19 cellular contexts compared by ENCODE assay signal in the genomic region with DNA sequence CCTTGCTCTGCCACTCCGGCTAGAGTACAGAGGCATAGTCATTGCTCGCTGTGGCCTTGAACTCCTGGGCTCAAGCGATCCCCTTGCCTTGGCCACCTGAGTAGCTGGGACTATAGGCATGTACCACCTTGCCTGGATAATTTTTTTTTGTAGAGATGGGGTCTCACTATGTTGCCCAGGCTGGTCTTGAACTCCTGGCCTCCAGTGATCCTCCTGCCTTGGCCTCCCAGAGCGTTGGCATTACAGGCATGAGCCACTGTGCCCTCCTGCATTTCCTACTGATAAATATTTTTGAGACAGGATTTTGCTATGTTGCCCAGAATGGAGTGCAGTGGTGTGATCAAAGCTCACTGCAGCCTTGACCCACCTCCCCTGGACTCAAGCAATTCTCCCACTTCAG. TPM values are rescaled to one million over a fixed set of nuclear protein-coding genes. Genes with fewer than 3 reads are reported as not detected.
A peak's percentile ranks its signal among the peaks of the same experiment; 100 is the strongest.
DNase-seq lines count a peak whose midpoint lies in the region; ATAC-seq and TF ChIP-seq lines count a peak whose summit lies in the region.
"Had no signal": no experiment of that assay in that cellular context is flagged by ENCODE, and none has a peak within 500 bp of the region (broad histone marks: within the 10 kb centered on the region; RNA-seq: fewer than 3 reads in every experiment).

No MANE protein-coding gene starts in this region.

- no peak for TF ChIP-seq POLR2A in stomach (IDR thresholded peaks at IDR 0.05)
- TF ChIP-seq POLR2A in esophagus muscularis mucosa (IDR thresholded peaks at IDR 0.05; ENCODE audit: low read depth), result no peak

- ATAC-seq in left lung, result no peak

- H3K4me3 ChIP-seq in CD8-positive, alpha-beta memory T cell (ENCODE audit: low read length), result no peak overlapping the region
- H3K4me3 ChIP-seq in HEK293 (ENCODE audit: low read depth, low read length) (no peak overlapping the region), left lung (no peak overlapping the region), stomach (no peak overlapping the region), esophagus muscularis mucosa (no peak overlapping the region)
- H3K4me3 ChIP-seq: GM23248 had no signal

- peaks cover 65% of the 10 kb centered on the region for H3K36me3 ChIP-seq in CD8-positive, alpha-beta memory T cell (ENCODE audit: insufficient read depth, low read length)
- peaks cover 27 to 94% of the 10 kb centered on the region in 2 experiments for H3K36me3 ChIP-seq in HEK293 (ENCODE audit: control insufficient read depth in 2 of 2, insufficient read depth in 1 of 2, low read length in 2 of 2)
- H3K36me3 ChIP-seq in left lung, result peaks cover 0 to 89% of the 10 kb centered on the region in 2 donors
- peaks cover 67 to 96% (median 94%) of the 10 kb centered on the region in 4 donors for H3K36me3 ChIP-seq in stomach
- peaks cover 28 to 97% (median 87%) of the 10 kb centered on the region in 4 donors for H3K36me3 ChIP-seq in esophagus muscularis mucosa

- no peak overlapping the region for H3K4me3 Mint-ChIP-seq in CD8-positive, alpha-beta memory T cell
- H3K4me3 Mint-ChIP-seq: CD4-positive, alpha-beta T cell had no signal

- no peaks in the 10 kb centered on the region for H3K27me3 ChIP-seq in CD8-positive, alpha-beta memory T cell (ENCODE audit: insufficient read depth, low read length, poor library complexity, severe bottlenecking)
- H3K27me3 ChIP-seq in left lung, result no peaks in the 10 kb centered on the region
- no peaks in the 10 kb centered on the region for H3K27me3 ChIP-seq in stomach
- no peaks in the 10 kb centered on the region for H3K27me3 ChIP-seq in esophagus muscularis mucosa
- H3K27me3 ChIP-seq: BE2C had no signal

- H3K27ac ChIP-seq in CD8-positive, alpha-beta memory T cell (ENCODE audit: low read depth, low read length), result no peak overlapping the region
- H3K27ac ChIP-seq in HEK293 (ENCODE audit: extremely low read depth, low read depth, low read length) (no peak overlapping the region), left lung (peak overlapping the region; percentile 37 to 55), stomach (peak overlapping the region in 4 of 5 donors; percentile 32 to 71 (median 66)), esophagus muscularis mucosa (replicated peaks in 1 of 4) (no peak overlapping the region)
- H3K27ac ChIP-seq: GM23248 had no signal

- TF ChIP-seq CTCF in HEK293 (tag by site-specific recombination; IDR thresholded peaks at IDR 0.05) (no peak), left lung (IDR thresholded peaks at IDR 0.05) (no peak), stomach (IDR thresholded peaks at IDR 0.05) (no peak), GM20000 (IDR thresholded peaks at IDR 0.05; ENCODE audit: extremely low read depth, missing control alignments) (no peak), esophagus muscularis mucosa (IDR thresholded peaks at IDR 0.05) (no peak)

- H3K4me1 Mint-ChIP-seq in CD8-positive, alpha-beta memory T cell, result no peaks in the 10 kb centered on the region

- H3K9me3 Mint-ChIP-seq in CD8-positive, alpha-beta memory T cell, result no peaks in the 10 kb centered on the region
- H3K9me3 Mint-ChIP-seq: CD4-positive, alpha-beta T cell had no signal

- WGBS in stomach, 5 donors, result 94 to 99% (median 96%) methylated on average over 4 of the region's 4 CpGs
- 99% methylated on average over 4 of the region's 4 CpGs for WGBS in esophagus muscularis mucosa

- CTCF ChIA-PET in CD8-positive, alpha-beta memory T cell (lab: Charles Lee), result no interaction called here
- CTCF ChIA-PET in HEK293 (lab: Yijun Ruan, JAX), result interaction anchor here (0.7 to 1.5 kb wide), 3 partner anchors 16 to 38 kb away, joined by 3 to 5 read pairs (median 4); a partner anchor contains a TSS

- POLR2A ChIA-PET in CD8-positive, alpha-beta memory T cell (lab: Charles Lee), result no interaction called here
- POLR2A ChIA-PET in HEK293 (lab: Yijun Ruan, JAX), result no interaction called here

- intact Hi-C loops in left lung (cut with DNase I), result no loop called here
- intact Hi-C loops in stomach (cut with DNase I; ENCODE audit: low total_unique reads), result no loop called here
- intact Hi-C loops in esophagus muscularis mucosa (cut with DNase I), result no loop called here

- H3K27me3 Mint-ChIP-seq in CD8-positive, alpha-beta memory T cell, result no peaks in the 10 kb centered on the region
- H3K27me3 Mint-ChIP-seq: CD4-positive, alpha-beta T cell had no signal

- no peak for DNase-seq in CD8-positive, alpha-beta memory T cell
- no peak for DNase-seq in left lung
- no peak for DNase-seq in stomach
- no peak for DNase-seq in GM20000 (ENCODE audit: low spot score)
- DNase-seq in esophagus muscularis mucosa (ENCODE audit: extremely low spot score), result no peak
- DNase-seq in DMS153 (lab: John Stamatoyannopoulos, UW), result no peak
- DNase-seq: BE2C; CD4-positive, alpha-beta T cell; DMS79 treated with DMSO at 0.1 percent for 48 hours; KBM-7; MV-4-11; NCI-H1417 treated with DMSO at 0.1 percent for 48 hours; NCI-H2029; NCI-H2171 treated with DMSO at 0.1 percent for 48 hours; NCI-H748 treated with DMSO at 0.1 percent for 48 hours had no signal

- no peaks in the 10 kb centered on the region for H3K9me3 ChIP-seq in CD8-positive, alpha-beta memory T cell (ENCODE audit: low read length)
- no peaks in the 10 kb centered on the region for H3K9me3 ChIP-seq in HEK293 (ENCODE audit: control insufficient read depth, insufficient read depth, low read depth, low read length)
- H3K9me3 ChIP-seq in left lung, result no peaks in the 10 kb centered on the region
- no peaks in the 10 kb centered on the region for H3K9me3 ChIP-seq in stomach
- H3K9me3 ChIP-seq in esophagus muscularis mucosa, result no peaks in the 10 kb centered on the region
- H3K9me3 ChIP-seq: BE2C had no signal

- H3K36me3 Mint-ChIP-seq in CD8-positive, alpha-beta memory T cell, result peaks cover 0 to 80% (median 13%) of the 10 kb centered on the region in 3 donors

- H3K4me1 ChIP-seq in CD8-positive, alpha-beta memory T cell (ENCODE audit: insufficient read depth, low read length), result no peaks in the 10 kb centered on the region
- H3K4me1 ChIP-seq in HEK293 (ENCODE audit: control insufficient read depth, insufficient read depth, low read length) (no peaks in the 10 kb centered on the region), left lung (peaks cover 0 to 4% of the 10 kb centered on the region in 2 donors), stomach (peaks cover 30 to 44% (median 38%) of the 10 kb centered on the region in 4 donors), esophagus muscularis mucosa (peaks cover 0 to 8% (median 0%) of the 10 kb centered on the region in 4 donors)
- H3K4me1 ChIP-seq: BE2C had no signal

- TF ChIP-seq EP300 in stomach (IDR thresholded peaks at IDR 0.05), result no peak
- no peak for TF ChIP-seq EP300 in esophagus muscularis mucosa (IDR thresholded peaks at IDR 0.05)

- H3K27ac Mint-ChIP-seq in CD8-positive, alpha-beta memory T cell, result peak overlapping the region in 5 of 8 donors; percentile 11 to 54 (median 43)
- H3K27ac Mint-ChIP-seq: CD4-positive, alpha-beta T cell had no signal

TF ChIP-seq in HEK293, 187 proteins besides CTCF, POLR2A, EP300 and RAD21:
- TF ChIP-seq OVOL3 (tag by site-specific recombination; IDR thresholded peaks at IDR 0.05) (no peak), RBAK (tag by site-specific recombination; IDR thresholded peaks at IDR 0.05) (no peak), ZNF121 (tag by site-specific recombination; IDR thresholded peaks at IDR 0.05) (peak; percentile 89), ZNF155 (tag by site-specific recombination; IDR thresholded peaks at IDR 0.05) (no peak)
- TF ChIP-seq, protein P1, sequence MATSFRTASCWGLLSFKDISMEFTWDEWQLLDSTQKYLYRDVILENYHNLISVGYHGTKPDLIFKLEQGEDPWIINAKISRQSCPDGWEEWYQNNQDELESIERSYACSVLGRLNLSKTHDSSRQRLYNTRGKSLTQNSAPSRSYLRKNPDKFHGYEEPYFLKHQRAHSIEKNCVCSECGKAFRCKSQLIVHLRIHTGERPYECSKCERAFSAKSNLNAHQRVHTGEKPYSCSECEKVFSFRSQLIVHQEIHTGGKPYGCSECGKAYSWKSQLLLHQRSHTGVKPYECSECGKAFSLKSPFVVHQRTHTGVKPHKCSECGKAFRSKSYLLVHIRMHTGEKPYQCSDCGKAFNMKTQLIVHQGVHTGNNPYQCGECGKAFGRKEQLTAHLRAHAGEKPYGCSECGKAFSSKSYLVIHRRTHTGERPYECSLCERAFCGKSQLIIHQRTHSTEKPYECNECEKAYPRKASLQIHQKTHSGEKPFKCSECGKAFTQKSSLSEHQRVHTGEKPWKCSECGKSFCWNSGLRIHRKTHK (tag by site-specific recombination; IDR thresholded peaks at IDR 0.05), result no peak

RNA-seq across cellular contexts. Expression of a gene that starts 9.4 kb away (rescaled TPM):
- total RNA-seq in CD8-positive, alpha-beta memory T cell, result 100 to 1,000 TPM; 158 to 161 TPM
- polyA plus RNA-seq in CD8-positive, alpha-beta memory T cell, result 64.4 TPM
- total RNA-seq in left lung, result 10 to 100 TPM; 36.3 to 46.6 TPM
- 10 to 100 TPM in 3 of 5 donors, 1 to 10 TPM in 2; 1.2 to 86.6 (median 25.2) TPM for total RNA-seq in stomach
- polyA plus RNA-seq in stomach, result 10 to 100 TPM; 19.3 to 22.7 (median 21.7) TPM
- 10 to 100 TPM; 20.8 to 35.1 (median 26.3) TPM for total RNA-seq in esophagus muscularis mucosa

RNA-seq across cellular contexts. Expression of a gene that starts 9.6 kb away (rescaled TPM):
- 100 to 1,000 TPM; 499 to 503 TPM for total RNA-seq in CD8-positive, alpha-beta memory T cell
- polyA plus RNA-seq in CD8-positive, alpha-beta memory T cell, result 116 TPM
- total RNA-seq in left lung (100 to 1,000 TPM; 113 to 142 TPM), stomach (100 to 1,000 TPM in 4 of 5 donors, 10 to 100 TPM in 1; 49.2 to 441 (median 150) TPM), esophagus muscularis mucosa (100 to 1,000 TPM; 194 to 265 (median 233) TPM)
- polyA plus RNA-seq in stomach, result 100 to 1,000 TPM; 150 to 179 (median 154) TPM

RNA-seq across cellular contexts. Expression of a gene that starts 28.9 kb away (rescaled TPM):
- total RNA-seq in CD8-positive, alpha-beta memory T cell, result 100 to 1,000 TPM; 456 to 460 TPM
- 379 TPM for polyA plus RNA-seq in CD8-positive, alpha-beta memory T cell
- total RNA-seq in left lung (100 to 1,000 TPM in 1 of 2 donors, 10 to 100 TPM in 1; 74.6 to 145 TPM), stomach (10 to 100 TPM; 11.2 to 36.6 (median 28.0) TPM), esophagus muscularis mucosa (10 to 100 TPM in 3 of 4 donors, 1 to 10 TPM in 1; 9.1 to 16.9 (median 13.3) TPM)
- 10 to 100 TPM; 40.6 to 51.2 (median 41.2) TPM for polyA plus RNA-seq in stomach
- total RNA-seq: GM23248 had no signal

RNA-seq across cellular contexts. Expression of a gene that starts 36.3 kb away (rescaled TPM):
- total RNA-seq in CD8-positive, alpha-beta memory T cell, result 100 to 1,000 TPM; 297 to 304 TPM
- 259 TPM for polyA plus RNA-seq in CD8-positive, alpha-beta memory T cell
- total RNA-seq in left lung, result 100 to 1,000 TPM; 159 to 194 TPM
- 100 to 1,000 TPM; 155 to 453 (median 306) TPM for total RNA-seq in stomach
- polyA plus RNA-seq in stomach, result 100 to 1,000 TPM; 418 to 621 (median 443) TPM
- total RNA-seq in esophagus muscularis mucosa, result 100 to 1,000 TPM; 307 to 437 (median 325) TPM

RNA-seq across cellular contexts. Expression of a gene that starts 36.5 kb away (rescaled TPM):
- total RNA-seq in CD8-positive, alpha-beta memory T cell, result not detected
- polyA plus RNA-seq in CD8-positive, alpha-beta memory T cell, result not detected
- total RNA-seq in left lung, result not detected
- total RNA-seq in stomach, result not detected
- not detected for polyA plus RNA-seq in stomach
- total RNA-seq in esophagus muscularis mucosa, result not detected
- total RNA-seq: CD4-positive, alpha-beta T cell; G401; GM23248; NCI-H460 had no signal
- polyA plus RNA-seq: GM23248 had no signal

Comparison
In these comparisons a context has a peak if more than half of its experiments do, and no peak if none do; other contexts are left out.
1. H3K27ac ChIP-seq: peak in left lung (2 of 2) and stomach (4 of 5); none in CD8-positive, alpha-beta memory T cell (single experiment), HEK293 (single experiment) and esophagus muscularis mucosa (0 of 4).